1 cellular context compared by ENCODE assay signal in the genomic region with DNA sequence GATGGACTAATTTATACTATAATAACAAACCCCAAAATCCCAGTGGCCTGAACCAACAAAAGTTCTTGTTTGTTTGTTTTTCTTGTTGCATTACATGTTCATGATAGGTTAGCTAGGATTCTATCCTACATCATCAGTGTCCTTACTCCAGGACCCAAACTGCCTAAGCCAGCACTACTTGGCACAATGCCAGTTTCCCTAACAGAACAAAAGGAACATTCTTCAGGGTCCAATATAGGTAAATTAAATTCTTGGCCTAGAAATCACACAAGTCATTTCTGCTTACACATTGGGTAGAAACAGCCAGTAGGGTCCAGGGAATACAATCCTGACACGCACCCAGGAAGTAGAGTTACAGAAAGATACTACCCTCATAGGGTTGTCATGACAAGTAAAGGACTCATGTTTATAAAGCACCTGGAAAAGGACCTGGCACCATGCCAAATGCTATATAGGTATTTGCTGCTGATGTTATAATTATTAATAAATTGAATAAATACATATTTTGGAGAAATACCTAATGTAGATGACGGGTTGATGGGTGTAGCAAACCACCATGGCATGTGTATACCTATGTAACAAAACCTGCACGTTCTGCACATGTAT.
TF ChIP-seq lines count a peak whose summit lies in the region.

No MANE protein-coding gene starts in this region.

TF ChIP-seq in K562, 482 proteins besides CTCF, POLR2A, EP300 and RAD21 (continued from another document):
- TF ChIP-seq SMAD1 (IDR thresholded peaks at IDR 0.05; ENCODE audit: low read depth, low read length, partially characterized antibody), result peak; percentile 67
